24 cellular contexts compared by ENCODE assay signal in genomic region chr14:72774894-72775620, GRCh38.
"Had no signal": no experiment of that assay in that cellular context is flagged by ENCODE, and none has a peak within 500 bp of the region (broad histone marks: within the 10 kb centered on the region; RNA-seq: fewer than 3 reads in every experiment).

No MANE protein-coding gene starts in this region.

- H3K27me3 ChIP-seq: breast epithelium, left lung, sigmoid colon, testis, upper lobe of left lung had no signal

- H3K36me3 ChIP-seq: breast epithelium, left lung, sigmoid colon, upper lobe of left lung had no signal

- H3K4me1 Mint-ChIP-seq: activated naive CD8-positive, alpha-beta T cell treated with anti-CD3 and anti-CD28 coated beads for 36 hours had no signal

- ATAC-seq: left lung, WTC11 had no signal

- H3K79me2 ChIP-seq: parathyroid adenoma had no signal

- H3K27me3 Mint-ChIP-seq: activated CD4-positive, alpha-beta memory T cell treated with anti-CD3 and anti-CD28 coated beads for 36 hours; activated naive CD8-positive, alpha-beta T cell treated with anti-CD3 and anti-CD28 coated beads for 36 hours had no signal

- FAIRE-seq: astrocyte had no signal

- H3K36me3 Mint-ChIP-seq: activated CD4-positive, alpha-beta memory T cell treated with anti-CD3 and anti-CD28 coated beads for 36 hours had no signal

- DNase-seq: activated CD4-positive, alpha-beta memory T cell treated with anti-CD3 and anti-CD28 coated beads for 36 hours; activated CD4-positive, alpha-beta T cell treated with anti-CD3 and anti-CD28 coated beads for 4 hours; activated naive CD4-positive, alpha-beta T cell treated with Interleukin-2 at 50 U/mL for 16 hours; activated naive CD8-positive, alpha-beta T cell treated with anti-CD3 and anti-CD28 coated beads for 36 hours; activated T-cell treated with anti-CD3 and anti-CD28 coated beads, Interleukin-2, amount 50 U/mL, for 48 hours; cerebellar nuclear complex; cortex of kidney; foreskin fibroblast; immature natural killer cell; left lung; mesenchymal stem cell; nucleus accumbens; sigmoid colon; stimulated activated CD4-positive, alpha-beta T cell treated with anti-CD3 and anti-CD28 coated beads, Interleukin-2, amount 100 ng/mL, for 48 hours; stimulated activated CD8-positive, alpha-beta memory T cell treated with anti-CD3 and anti-CD28 coated beads, Interleukin-4, amount 100 ng/mL, for 48 hours; stimulated activated naive CD4-positive, alpha-beta T cell; T-helper 9 cell; testis; upper lobe of left lung had no signal

- H3K4me2 ChIP-seq: smooth muscle cell had no signal

- H3K27ac Mint-ChIP-seq: activated CD4-positive, alpha-beta memory T cell treated with anti-CD3 and anti-CD28 coated beads for 36 hours; activated naive CD8-positive, alpha-beta T cell treated with anti-CD3 and anti-CD28 coated beads for 36 hours; WTC11 had no signal

- H3K4me3 ChIP-seq: breast epithelium, left lung, sigmoid colon, smooth muscle cell, testis, upper lobe of left lung had no signal

- H3K27ac ChIP-seq: breast epithelium, left lung, parathyroid adenoma, sigmoid colon, testis, upper lobe of left lung had no signal

- H2AFZ ChIP-seq: parathyroid adenoma had no signal

- H3K4me3 Mint-ChIP-seq: activated CD4-positive, alpha-beta memory T cell treated with anti-CD3 and anti-CD28 coated beads for 36 hours; activated naive CD8-positive, alpha-beta T cell treated with anti-CD3 and anti-CD28 coated beads for 36 hours; WTC11 had no signal

- H3K9ac ChIP-seq: parathyroid adenoma had no signal

- H3K9me3 ChIP-seq: breast epithelium, left lung, sigmoid colon, testis had no signal

- H3K4me1 ChIP-seq: breast epithelium, left lung, parathyroid adenoma, sigmoid colon, upper lobe of left lung had no signal
